1 cellular context compared by ENCODE assay signal in the genomic region with DNA sequence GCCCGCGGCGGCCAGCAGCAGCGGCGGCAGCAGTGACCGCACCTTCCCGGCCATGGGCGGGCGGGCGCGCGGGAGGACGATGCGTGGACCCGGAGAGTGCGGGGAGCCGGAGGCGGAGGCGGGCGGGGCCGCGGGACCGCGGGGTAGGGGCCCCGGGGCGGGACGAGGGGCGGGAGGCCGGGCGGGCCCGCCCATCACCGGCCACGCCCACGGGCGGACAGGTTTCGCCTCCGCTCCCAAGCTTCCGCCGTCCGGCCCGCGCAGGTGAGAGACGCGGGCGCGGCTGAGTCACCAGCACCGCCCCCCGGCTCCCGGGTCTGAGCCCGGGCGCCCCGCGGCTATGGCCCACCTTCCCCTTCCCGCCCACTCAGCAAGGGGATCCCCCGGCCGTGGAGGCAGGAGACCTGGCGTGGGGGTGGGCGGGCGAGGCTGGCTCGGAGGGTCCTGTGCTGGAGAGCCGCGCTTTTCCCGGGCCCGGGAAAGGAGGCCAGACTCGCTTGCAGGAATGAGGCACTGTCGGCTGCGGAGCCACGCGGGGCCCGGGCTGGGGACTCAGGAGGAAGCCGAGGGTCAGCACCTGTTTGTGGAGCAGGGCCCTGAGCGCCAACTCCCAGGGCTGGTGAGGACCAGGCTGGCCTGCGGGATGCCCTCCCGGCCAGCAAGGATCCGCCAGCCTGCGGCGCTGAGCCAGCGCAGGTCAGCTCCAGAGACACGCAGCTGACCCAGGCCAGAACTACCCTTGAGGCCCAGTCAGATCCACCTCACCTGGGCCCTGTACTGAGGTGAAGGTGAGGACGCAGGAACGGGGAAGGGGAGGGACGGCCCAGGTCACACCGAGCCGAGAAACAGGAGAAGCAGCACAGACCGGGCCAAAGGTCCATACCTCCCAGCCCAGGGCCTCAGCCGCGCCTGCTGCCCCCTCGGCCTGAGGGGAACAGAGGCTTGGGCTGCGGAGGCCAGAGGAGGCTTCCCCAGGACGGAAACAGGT.
TF ChIP-seq lines count a peak whose summit lies in the region.

A gene (minus strand): TSS at position 118 of the 988 bp plus-strand sequence. CDS start 64 bp downstream, at position 54.

TF ChIP-seq in liver, 16 proteins besides CTCF, POLR2A, EP300 and RAD21 (continued from another document):
- TF ChIP-seq, protein P1, sequence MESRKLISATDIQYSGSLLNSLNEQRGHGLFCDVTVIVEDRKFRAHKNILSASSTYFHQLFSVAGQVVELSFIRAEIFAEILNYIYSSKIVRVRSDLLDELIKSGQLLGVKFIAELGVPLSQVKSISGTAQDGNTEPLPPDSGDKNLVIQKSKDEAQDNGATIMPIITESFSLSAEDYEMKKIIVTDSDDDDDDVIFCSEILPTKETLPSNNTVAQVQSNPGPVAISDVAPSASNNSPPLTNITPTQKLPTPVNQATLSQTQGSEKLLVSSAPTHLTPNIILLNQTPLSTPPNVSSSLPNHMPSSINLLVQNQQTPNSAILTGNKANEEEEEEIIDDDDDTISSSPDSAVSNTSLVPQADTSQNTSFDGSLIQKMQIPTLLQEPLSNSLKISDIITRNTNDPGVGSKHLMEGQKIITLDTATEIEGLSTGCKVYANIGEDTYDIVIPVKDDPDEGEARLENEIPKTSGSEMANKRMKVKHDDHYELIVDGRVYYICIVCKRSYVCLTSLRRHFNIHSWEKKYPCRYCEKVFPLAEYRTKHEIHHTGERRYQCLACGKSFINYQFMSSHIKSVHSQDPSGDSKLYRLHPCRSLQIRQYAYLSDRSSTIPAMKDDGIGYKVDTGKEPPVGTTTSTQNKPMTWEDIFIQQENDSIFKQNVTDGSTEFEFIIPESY (IDR thresholded peaks at IDR 0.05): no peak
- TF ChIP-seq HNF4G (IDR thresholded peaks at IDR 0.05) (no peak), FOXA2 (IDR thresholded peaks at IDR 0.05) (no peak)
- TF ChIP-seq, protein P2, sequence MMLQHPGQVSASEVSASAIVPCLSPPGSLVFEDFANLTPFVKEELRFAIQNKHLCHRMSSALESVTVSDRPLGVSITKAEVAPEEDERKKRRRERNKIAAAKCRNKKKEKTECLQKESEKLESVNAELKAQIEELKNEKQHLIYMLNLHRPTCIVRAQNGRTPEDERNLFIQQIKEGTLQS (IDR thresholded peaks at IDR 0.05): no peak
TF ChIP-seq in liver: peak in this region for 0.
